Comparison of ENCODE assay signal across 19 cellular contexts in the genomic region with DNA sequence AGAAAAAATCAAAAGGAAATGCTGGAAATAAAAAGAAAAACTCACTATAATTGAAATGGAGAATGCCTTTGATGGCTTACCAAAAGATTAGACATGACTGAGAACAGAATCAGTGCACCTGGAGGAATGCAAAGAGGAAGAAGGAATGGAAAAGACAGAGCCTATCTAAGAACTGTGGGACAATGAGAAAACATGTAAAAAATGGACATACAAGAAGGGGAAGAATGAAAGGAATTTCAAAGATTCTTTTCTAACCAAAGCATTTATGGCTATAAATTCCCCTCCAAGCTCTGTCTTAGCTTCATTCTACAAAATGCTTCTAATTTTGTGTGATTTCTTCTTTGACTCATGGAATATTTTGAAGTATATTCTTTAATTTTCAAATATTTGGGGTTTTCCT.
"Had no signal": no experiment of that assay in that cellular context is flagged by ENCODE, and none has a peak within 500 bp of the region (broad histone marks: within the 10 kb centered on the region; RNA-seq: fewer than 3 reads in every experiment).

No MANE protein-coding gene starts in this region.

- H3K4me1 ChIP-seq: gastrocnemius medialis, parathyroid adenoma, stomach, testis had no signal

- H3K36me3 ChIP-seq: gastrocnemius medialis, stomach had no signal

- H3K9me3 Mint-ChIP-seq: effector memory CD8-positive, alpha-beta T cell had no signal

- ATAC-seq: activated CD4-positive, CD25-positive, alpha-beta regulatory T cell treated with anti-CD3 and anti-CD28 coated beads, Interleukin-2, amount 50 U/mL, for 24 hours; body of pancreas; effector memory CD8-positive, alpha-beta T cell; gastrocnemius medialis; left lobe of liver; mucosa of descending colon; naive thymus-derived CD4-positive, alpha-beta T cell had no signal

- H3K27me3 ChIP-seq: body of pancreas, gastrocnemius medialis, stomach, testis had no signal

- H3K27ac ChIP-seq: body of pancreas, gastrocnemius medialis, parathyroid adenoma, stomach, testis had no signal

- H3K4me3 Mint-ChIP-seq: effector memory CD8-positive, alpha-beta T cell; naive thymus-derived CD4-positive, alpha-beta T cell had no signal

- FAIRE-seq: keratinocyte had no signal

- H3K36me3 Mint-ChIP-seq: naive thymus-derived CD4-positive, alpha-beta T cell had no signal

- H3K27ac Mint-ChIP-seq: activated T-helper 2 cell treated with anti-CD3 and anti-CD28 coated beads, Interferon-gamma antibody, Interleukin-2, Interleukin-4, amounts not matched to agents 10 μg/mL and 5 μg/mL and 100 μg/mL, durations not matched to agents 14 hours and 24 hours and 36 hours; effector memory CD8-positive, alpha-beta T cell; naive thymus-derived CD4-positive, alpha-beta T cell had no signal

- H3K4me3 ChIP-seq: body of pancreas, gastrocnemius medialis, mucosa of descending colon, stomach, testis had no signal

- H3K4me1 Mint-ChIP-seq: naive thymus-derived CD4-positive, alpha-beta T cell had no signal

- DNase-seq: activated CD4-positive, alpha-beta T cell treated with anti-CD3 and anti-CD28 coated beads, Interleukin-2, amount 50 U/mL, for 4 hours; activated naive CD4-positive, alpha-beta T cell treated with anti-CD3 and anti-CD28 coated beads, Interleukin-2, amount 50 U/mL, for 16 hours; body of pancreas; dermis blood vessel endothelial cell; effector memory CD8-positive, alpha-beta T cell; gastrocnemius medialis; mucosa of descending colon; naive thymus-derived CD4-positive, alpha-beta T cell; stimulated activated CD4-positive, alpha-beta T cell treated with anti-CD3 and anti-CD28 coated beads, Interleukin-12 subunit alpha, Interleukin-12 subunit beta, amount 100 ng/mL, for 4 hours; stimulated activated CD4-positive, alpha-beta T cell treated with anti-CD3 and anti-CD28 coated beads, Interleukin-2, amount 100 ng/mL, for 24 hours; stomach; T-helper 1 cell; T1000; testis had no signal

- H3K9me3 ChIP-seq: body of pancreas, gastrocnemius medialis, mucosa of descending colon, testis had no signal
